In genomic region chr12:116469344-116469743, GRCh38 we compare ENCODE assay signal across 19 cellular contexts.
DNase-seq lines count a peak whose midpoint lies in the region; ATAC-seq and TF ChIP-seq lines count a peak whose summit lies in the region.
"Had no signal": no experiment of that assay in that cellular context is flagged by ENCODE, and none has a peak within 500 bp of the region (broad histone marks: within the 10 kb centered on the region; RNA-seq: fewer than 3 reads in every experiment).

No MANE protein-coding gene starts in this region.

- H3K9me3 Mint-ChIP-seq in activated T-helper 17 cell treated with anti-CD3 and anti-CD28 coated beads, Interleukin-2, amount 50 U/mL, for 72 hours = peaks cover 4% of the 10 kb centered on the region
- H3K9me3 Mint-ChIP-seq in nephron progenitor cell (peaks cover 10% of the 10 kb centered on the region), H9 (peaks cover 0 to 3% of the 10 kb centered on the region in 2 experiments; a peak in 2 of 5 replicates)

- no peak overlapping the region for H4K8ac ChIP-seq in H9 (replicated peaks; ENCODE audit: insufficient read length, low read depth, low read length)

- peak overlapping the region; percentile 21 for H3K27ac Mint-ChIP-seq in activated T-helper 17 cell treated with anti-CD3 and anti-CD28 coated beads, Interleukin-2, amount 50 U/mL, for 72 hours
- peak overlapping the region; percentile 54 for H3K27ac Mint-ChIP-seq in nephron progenitor cell
- H3K27ac Mint-ChIP-seq in H9 = no peak overlapping the region; a peak in 1 of 7 replicates
- H3K27ac Mint-ChIP-seq: B cell; CD4-positive, alpha-beta T cell; CD8-positive, alpha-beta T cell had no signal

- H3K4me2 ChIP-seq in SK-N-SH (no peak overlapping the region), H9 (ENCODE audit: insufficient read depth, insufficient read length, low read length) (no peak overlapping the region)
- H3K4me2 ChIP-seq: A549; BLaER1 treated with 17β-estradiol and CSF1 and Interleukin-3, amounts not matched to agents 10 nM and 100 nM had no signal

- no peak for DNase-seq in SK-N-SH
- no peak for DNase-seq in nephron progenitor cell
- no peak for DNase-seq in activated CD8-positive, alpha-beta memory T cell treated with anti-CD3 and anti-CD28 coated beads, Interleukin-2, amount 50 U/mL, for 4 hours
- no peak for DNase-seq in NCI-H748 treated with DMSO at 0.1 percent for 48 hours (lab: John Stamatoyannopoulos, UW)
- no peak for DNase-seq in H9
- DNase-seq: AML-193; Caco-2; Calu3; CD4-positive, alpha-beta T cell; CD8-positive, alpha-beta T cell; DMS79 treated with DMSO at 0.1 percent for 48 hours; GF-D8 had no signal

- H3K56ac ChIP-seq in H9 (ENCODE audit: insufficient read length, low read depth, low read length) = no peak overlapping the region

- H3K9me2 ChIP-seq in SK-N-SH = no peaks in the 10 kb centered on the region

- no peak for TF ChIP-seq CTCF in SK-N-SH (IDR thresholded peaks at IDR 0.05)
- TF ChIP-seq CTCF in nephron progenitor cell (IDR thresholded peaks at IDR 0.05) = no peak
- no peak for TF ChIP-seq CTCF in H9 (conservative IDR thresholded peaks at IDR 0.05)

- H3K36me3 ChIP-seq in SK-N-SH (replicated peaks in 1 of 2; ENCODE audit: control insufficient read depth in 1 of 2, insufficient read depth in 2 of 2, low read length in 1 of 2) = no peaks in the 10 kb centered on the region
- H3K36me3 ChIP-seq: BLaER1 treated with 17β-estradiol and CSF1 and Interleukin-3, amounts not matched to agents 10 nM and 100 nM had no signal

- no peaks in the 10 kb centered on the region for H3K79me2 ChIP-seq in SK-N-SH (ENCODE audit: insufficient read depth)
- no peaks in the 10 kb centered on the region for H3K79me2 ChIP-seq in H9 (ENCODE audit: insufficient read depth, low read length)

- H3K36me3 Mint-ChIP-seq in activated T-helper 17 cell treated with anti-CD3 and anti-CD28 coated beads, Interleukin-2, amount 50 U/mL, for 72 hours (ENCODE audit: low read depth) = no peaks in the 10 kb centered on the region
- H3K36me3 Mint-ChIP-seq in nephron progenitor cell (ENCODE audit: low read depth) (no peaks in the 10 kb centered on the region), H9 (ENCODE audit: insufficient read depth in 1 of 3, low read depth in 3 of 3) (no peaks in the 10 kb centered on the region)
- H3K36me3 Mint-ChIP-seq: CD8-positive, alpha-beta T cell had no signal

- no peak overlapping the region for H4K91ac ChIP-seq in H9 (ENCODE audit: insufficient read length, low read depth, low read length)

- H4K20me1 ChIP-seq in SK-N-SH (ENCODE audit: insufficient read depth) (no peaks in the 10 kb centered on the region), H9 (ENCODE audit: control insufficient read depth, insufficient read depth, insufficient read length) (no peaks in the 10 kb centered on the region)
- H4K20me1 ChIP-seq: BLaER1 treated with 17β-estradiol and CSF1 and Interleukin-3, amounts not matched to agents 10 nM and 100 nM had no signal

- H3K27me3 ChIP-seq in SK-N-SH (ENCODE audit: insufficient read depth) (no peaks in the 10 kb centered on the region), H9 (ENCODE audit: insufficient read depth, low read length) (no peaks in the 10 kb centered on the region)
- H3K27me3 ChIP-seq: BLaER1 treated with 17β-estradiol and CSF1 and Interleukin-3, amounts not matched to agents 10 nM and 100 nM had no signal

- no peak overlapping the region for H3K4me3 Mint-ChIP-seq in activated T-helper 17 cell treated with anti-CD3 and anti-CD28 coated beads, Interleukin-2, amount 50 U/mL, for 72 hours
- no peak overlapping the region for H3K4me3 Mint-ChIP-seq in nephron progenitor cell
- no peak overlapping the region for H3K4me3 Mint-ChIP-seq in H9
- H3K4me3 Mint-ChIP-seq: B cell; CD4-positive, alpha-beta T cell; CD8-positive, alpha-beta T cell had no signal

- no peak overlapping the region for H2AK5ac ChIP-seq in H9 (ENCODE audit: insufficient read length, low read length)

- TF ChIP-seq EP300 in SK-N-SH (IDR thresholded peaks at IDR 0.05; ENCODE audit: borderline replicate concordance in 1 of 2, low read depth in 1 of 2, low read length in 1 of 2) = no peak

- no peak overlapping the region for H3K4me3 ChIP-seq in SK-N-SH (ENCODE audit: low read depth in 2 of 2, low read length in 1 of 2)
- H3K4me3 ChIP-seq: A549; BLaER1 treated with 17β-estradiol and CSF1 and Interleukin-3, amounts not matched to agents 10 nM and 100 nM had no signal

- H3K9ac ChIP-seq in SK-N-SH (no peak overlapping the region), H9 (ENCODE audit: extremely low read depth, insufficient read length, low read length) (no peak overlapping the region)
- H3K9ac ChIP-seq: BLaER1 treated with 17β-estradiol and CSF1 and Interleukin-3, amounts not matched to agents 10 nM and 100 nM had no signal

- no peaks in the 10 kb centered on the region for H3F3A ChIP-seq in SK-N-SH (replicated peaks; ENCODE audit: insufficient read depth)

- no peak for TF ChIP-seq RAD21 in SK-N-SH (IDR thresholded peaks at IDR 0.05; ENCODE audit: low read length)

- H3K9me3 ChIP-seq in SK-N-SH (no peaks in the 10 kb centered on the region), H9 (ENCODE audit: control insufficient read depth, low read depth, low read length) (no peaks in the 10 kb centered on the region)
- H3K9me3 ChIP-seq: A549; BLaER1 treated with 17β-estradiol and CSF1 and Interleukin-3, amounts not matched to agents 10 nM and 100 nM; Caco-2 had no signal

- H3K4ac ChIP-seq in H9 (ENCODE audit: low read depth, low read length) = no peak overlapping the region

- H2BK20ac ChIP-seq in H9 (ENCODE audit: low read depth, low read length, poor library complexity, severe bottlenecking) = no peak overlapping the region

- H3K79me1 ChIP-seq in H9 (ENCODE audit: insufficient read depth, low read depth, low read length, poor library complexity, severe bottlenecking) = no peaks in the 10 kb centered on the region

- CTCF ChIA-PET in SK-N-SH (lab: Yijun Ruan, JAX) = no interaction called here

- no peak overlapping the region for H2BK120ac ChIP-seq in H9 (ENCODE audit: low read depth, low read length, poor library complexity, severe bottlenecking)

- no peaks in the 10 kb centered on the region for H3K27me3 Mint-ChIP-seq in activated T-helper 17 cell treated with anti-CD3 and anti-CD28 coated beads, Interleukin-2, amount 50 U/mL, for 72 hours
- H3K27me3 Mint-ChIP-seq in nephron progenitor cell (ENCODE audit: low read depth, poor library complexity) (no peaks in the 10 kb centered on the region), H9 (ENCODE audit: low read depth) (no peaks in the 10 kb centered on the region; the same call in 1 of the 2 replicates)
- H3K27me3 Mint-ChIP-seq: B cell; CD4-positive, alpha-beta T cell had no signal

- no peak overlapping the region for H3K23ac ChIP-seq in H9 (ENCODE audit: insufficient read length, low read depth, low read length)

- H2AFZ ChIP-seq in SK-N-SH (ENCODE audit: low read depth) (no peak overlapping the region), H9 (ENCODE audit: low read length) (no peak overlapping the region)

- H3K27ac ChIP-seq in SK-N-SH (ENCODE audit: low read depth in 2 of 2, low read length in 1 of 2) = no peak overlapping the region
- H3K27ac ChIP-seq in H9 (ENCODE audit: insufficient read length, low read depth, low read length) = no peak overlapping the region
- H3K27ac ChIP-seq: 22Rv1; A549; BLaER1 treated with 17β-estradiol and CSF1 and Interleukin-3, amounts not matched to agents 10 nM and 100 nM; C4-2B had no signal

- no peak overlapping the region for H3K18ac ChIP-seq in H9 (ENCODE audit: insufficient read length, low read depth, low read length)

- no peaks in the 10 kb centered on the region for H3K4me1 Mint-ChIP-seq in activated T-helper 17 cell treated with anti-CD3 and anti-CD28 coated beads, Interleukin-2, amount 50 U/mL, for 72 hours
- peaks cover 16% of the 10 kb centered on the region for H3K4me1 Mint-ChIP-seq in nephron progenitor cell
- no peaks in the 10 kb centered on the region for H3K4me1 Mint-ChIP-seq in H9

- H3K23me2 ChIP-seq in H9 (ENCODE audit: insufficient read length, low read depth, low read length, poor library complexity, severe bottlenecking) = no peaks in the 10 kb centered on the region

- WGBS in SK-N-SH (ENCODE audit: low lambda C conversion rate) = 90% methylated on average over 3 of the region's 3 CpGs
- WGBS in H9 (ENCODE audit: extremely low coverage, insufficient read length, low lambda C conversion rate) = no CpG with 5 or more reads among the region's 3 CpGs

- no peak overlapping the region for H3T11ph ChIP-seq in H9 (ENCODE audit: low read length)

- no peaks in the 10 kb centered on the region for H3K4me1 ChIP-seq in SK-N-SH (ENCODE audit: control insufficient read depth in 1 of 2, insufficient read depth in 2 of 2, low read depth in 1 of 2, low read length in 1 of 2)
- H3K4me1 ChIP-seq in H9 (ENCODE audit: insufficient read depth, low read length) = no peaks in the 10 kb centered on the region
- H3K4me1 ChIP-seq: A549, Caco-2 had no signal

- no peak for ATAC-seq in SK-N-SH treated with all-trans-retinoic acid at 6 μM for 48 hours
- ATAC-seq in activated T-helper 17 cell treated with anti-CD3 and anti-CD28 coated beads, Interleukin-2, amount 50 U/mL, for 72 hours (replicated peaks) = no peak
- ATAC-seq: A549; CD8-positive, alpha-beta T cell had no signal

- no peak overlapping the region for H4K5ac ChIP-seq in H9 (ENCODE audit: insufficient read length, low read depth, low read length)

- H2BK5ac ChIP-seq in H9 (ENCODE audit: insufficient read length, low read length) = no peak overlapping the region

- POLR2A ChIA-PET in SK-N-SH (lab: Yijun Ruan, JAX) = no interaction called here

- no peak overlapping the region for H2BK15ac ChIP-seq in H9 (ENCODE audit: low read depth, low read length)

- H2BK12ac ChIP-seq in H9 (ENCODE audit: insufficient read length, low read depth, low read length) = no peak overlapping the region

- H3K14ac ChIP-seq in H9 (ENCODE audit: insufficient read depth, low read length) = no peak overlapping the region

TF ChIP-seq in SK-N-SH treated with all-trans-retinoic acid at 6 μM for 48 hours, 23 proteins besides CTCF, POLR2A, EP300 and RAD21:
- 0 out of 2 replicates have a peak, but pooled peaks have one; percentile 12 for TF ChIP-seq ZNF8 (CRISPR knock-in tag; IDR thresholded peaks at IDR 0.05)
- TF ChIP-seq ZNF565 (CRISPR knock-in tag; conservative IDR thresholded peaks at IDR 0.05; ENCODE audit: low read depth) = no peak

TF ChIP-seq in SK-N-SH, 30 proteins besides CTCF, POLR2A, EP300 and RAD21 (continues in another document):
- no peak for TF ChIP-seq JUND (IDR thresholded peaks at IDR 0.05)
- no peak for TF ChIP-seq GABPA (IDR thresholded peaks at IDR 0.05; ENCODE audit: low read depth)
- no peak for TF ChIP-seq RFX5 (IDR thresholded peaks at IDR 0.05; ENCODE audit: low read length)
- TF ChIP-seq IRF3 (IDR thresholded peaks at IDR 0.05; ENCODE audit: low read depth, low read length) = no peak

Comparison
In these comparisons a context has a peak if more than half of its experiments do, and no peak if none do; other contexts are left out.
1. H3K27ac Mint-ChIP-seq: peak in activated T-helper 17 cell treated with anti-CD3 and anti-CD28 coated beads, Interleukin-2, amount 50 U/mL, for 72 hours (single experiment) and nephron progenitor cell (single experiment); none in H9 (0 of 3).